26 cellular contexts compared by ENCODE assay signal in genomic region chr15:95883064-95883463, GRCh38.
"Had no signal": no experiment of that assay in that cellular context is flagged by ENCODE, and none has a peak within 500 bp of the region (broad histone marks: within the 10 kb centered on the region; RNA-seq: fewer than 3 reads in every experiment).

No MANE protein-coding gene starts in this region.

- H3K4me3 ChIP-seq: adrenal gland, hepatocyte, sigmoid colon, smooth muscle cell, thoracic aorta, upper lobe of right lung had no signal

- ATAC-seq: activated CD4-positive, CD25-positive, alpha-beta regulatory T cell treated with anti-CD3 and anti-CD28 coated beads, Interleukin-2, amount 50 U/mL, for 24 hours; activated T-cell treated with anti-CD3 and anti-CD28 coated beads, Interleukin-2, amount 50 U/mL, for 4 hours; left ventricle myocardium superior; natural killer cell; upper lobe of right lung had no signal

- H3K27me3 ChIP-seq: adrenal gland, hepatocyte, sigmoid colon, upper lobe of right lung had no signal

- H3K9me3 ChIP-seq: adrenal gland, sigmoid colon, thoracic aorta, upper lobe of right lung had no signal

- H3K36me3 ChIP-seq: adrenal gland, sigmoid colon, thoracic aorta, upper lobe of right lung had no signal

- H3K27ac ChIP-seq: adrenal gland, hepatocyte, sigmoid colon, upper lobe of right lung had no signal

- H3K79me2 ChIP-seq: hepatocyte had no signal

- H3K36me3 Mint-ChIP-seq: activated naive CD8-positive, alpha-beta T cell; natural killer cell had no signal

- H3K9me3 Mint-ChIP-seq: activated T-cell treated with anti-CD3 and anti-CD28 coated beads, Interleukin-2, amount 50 U/mL, for 4 hours; activated T-helper 2 cell treated with anti-CD3 and anti-CD28 coated beads, Interferon-gamma antibody, Interleukin-2, Interleukin-4, amounts not matched to agents 10 μg/mL and 5 μg/mL and 100 μg/mL, durations not matched to agents 14 hours and 24 hours and 36 hours; natural killer cell had no signal

- H3K4me1 ChIP-seq: adrenal gland, sigmoid colon had no signal

- H3K4me3 Mint-ChIP-seq: activated naive CD8-positive, alpha-beta T cell; activated T-cell treated with anti-CD3 and anti-CD28 coated beads, Interleukin-2, amount 50 U/mL, for 4 hours; natural killer cell had no signal

- H2AFZ ChIP-seq: hepatocyte had no signal

- H3K4me2 ChIP-seq: hepatocyte, smooth muscle cell had no signal

- H3K27ac Mint-ChIP-seq: activated naive CD8-positive, alpha-beta T cell; activated T-helper 2 cell treated with anti-CD3 and anti-CD28 coated beads, Interferon-gamma antibody, Interleukin-2, Interleukin-4, amounts not matched to agents 10 μg/mL and 5 μg/mL and 100 μg/mL, durations not matched to agents 14 hours and 24 hours and 36 hours; natural killer cell had no signal

- DNase-seq: activated CD4-positive, alpha-beta T cell treated with anti-CD3 and anti-CD28 coated beads, Interleukin-2, amount 50 U/mL, for 4 hours; activated CD8-positive, alpha-beta memory T cell treated with anti-CD3 and anti-CD28 coated beads for 24 hours; activated CD8-positive, alpha-beta memory T cell treated with anti-CD3 and anti-CD28 coated beads, Interleukin-2, amount 50 U/mL, for 4 hours; activated naive CD4-positive, alpha-beta T cell; activated T-cell treated with anti-CD3 and anti-CD28 coated beads, Interleukin-2, amount 50 U/mL, for 4 hours; adrenal gland; central memory CD4-positive, alpha-beta T cell; dermis blood vessel endothelial cell; effector CD8-positive, alpha-beta T cell; foreskin melanocyte; glutamatergic neuron; left ventricle myocardium superior; mammary epithelial cell; midbrain; natural killer cell; sigmoid colon; stimulated activated CD4-positive, alpha-beta T cell treated with anti-CD3 and anti-CD28 coated beads, Interleukin-4, amount 100 ng/mL, for 24 hours; stimulated activated naive CD4-positive, alpha-beta T cell treated with Interleukin-2 at 50 U/mL for 16 hours; upper lobe of right lung had no signal

- FAIRE-seq: astrocyte had no signal
